In the genomic region with DNA sequence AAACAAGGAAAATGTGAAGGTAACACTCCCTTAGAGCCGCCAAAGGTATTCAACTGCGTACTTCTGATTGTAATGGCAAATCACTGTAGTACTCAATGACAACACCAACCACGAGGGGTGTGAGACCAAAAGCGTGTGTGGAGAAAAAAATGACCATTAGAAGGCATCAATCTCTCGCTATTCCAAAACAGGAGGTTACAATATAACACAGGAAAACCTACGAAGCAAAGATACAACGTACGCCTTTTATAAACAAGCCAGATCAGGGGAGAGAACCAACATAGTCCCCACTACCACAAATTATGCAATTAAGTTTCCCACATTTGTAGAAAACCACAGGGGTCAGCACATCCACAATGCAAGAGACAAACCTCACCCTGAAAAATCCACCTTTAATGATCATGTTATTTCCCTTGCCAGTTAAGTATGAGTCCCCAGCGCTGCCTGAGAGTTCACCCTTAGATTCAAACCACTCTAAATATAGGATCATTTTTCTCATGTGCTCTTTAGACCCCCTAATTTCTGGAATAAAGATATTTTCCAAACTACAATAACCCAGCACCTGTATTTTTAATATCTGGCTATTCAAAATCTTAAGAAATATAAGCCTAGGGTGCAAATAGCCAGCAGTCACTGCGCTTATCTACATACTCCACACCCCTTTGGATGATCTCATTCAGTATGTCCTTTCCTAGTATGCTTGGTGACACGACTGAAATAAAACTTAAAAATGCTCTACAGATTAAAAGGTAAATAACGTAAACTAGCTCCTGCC, we compare ENCODE assay signal across 9 cellular contexts. TPM values are rescaled to one million over a fixed set of nuclear protein-coding genes. Genes with fewer than 3 reads are reported as not detected.
DNase-seq lines count a peak whose midpoint lies in the region; ATAC-seq and TF ChIP-seq lines count a peak whose summit lies in the region.
"Had no signal": no experiment of that assay in that cellular context is flagged by ENCODE, and none has a peak within 500 bp of the region (broad histone marks: within the 10 kb centered on the region; RNA-seq: fewer than 3 reads in every experiment).

No MANE protein-coding gene starts in this region.

- ATAC-seq in HG03097 (IDR thresholded peaks at IDR 0.05; ENCODE audit: low FRiP score, unreplicated experiment) (no peak), HG03571 (IDR thresholded peaks at IDR 0.05; ENCODE audit: unreplicated experiment) (no peak)

- DNase-seq in ACHN (peak; percentile 90), HCEC 1CT (peak; percentile 58), RPMI7951 (ENCODE audit: low read depth) (peak; percentile 94), glomerular visceral epithelial cell (ENCODE audit: extremely low spot score) (peak; percentile 92), testis (no peak)
- DNase-seq in activated CD4-positive, alpha-beta T cell treated with anti-CD3 and anti-CD28 coated beads for 48 hours: no peak
- DNase-seq: aorta had no signal

- no peak overlapping the region for H3K4me3 ChIP-seq in testis

- no peak for TF ChIP-seq CTCF in testis (IDR thresholded peaks at IDR 0.05)

- no peaks in the 10 kb centered on the region for H3K27me3 ChIP-seq in testis

- intact Hi-C loops in testis (cut with DNase I; ENCODE audit: low total_unique reads): no loop called here

- no peaks in the 10 kb centered on the region for H3K9me3 ChIP-seq in testis

- in situ Hi-C loops in ACHN (cut with HindIII; ENCODE audit: low pct_ligation_motif_present, low pct_unique_long_range_greater_than_20kb, low sequenced_read_pairs): no loop called here

- 58 to 68% methylated on average over 12 of the region's 12 CpGs for WGBS in testis, 2 donors

- H3K36me3 ChIP-seq in testis (ENCODE audit: low read depth, missing control alignments): no peaks in the 10 kb centered on the region

- TF ChIP-seq POLR2A in testis (IDR thresholded peaks at IDR 0.05): no peak

- no peak overlapping the region for H3K27ac ChIP-seq in testis

- H3K4me1 ChIP-seq in testis: no peaks in the 10 kb centered on the region

RNA-seq across cellular contexts. Expression of gene TEX14, which starts 12.4 kb away (rescaled TPM):
- total RNA-seq in RPMI7951 (2014; rRNA removed; shearing (Covaris generic)): not detected in 2 replicates
- 10 to 100 TPM; 27.7 to 37.2 TPM for total RNA-seq in testis
- 96.5 TPM for polyA plus RNA-seq in testis (ENCODE audit: insufficient read depth, low read depth, low replicate concordance)

RNA-seq across cellular contexts. Expression of gene RAD51C, which starts 13.0 kb away (rescaled TPM):
- total RNA-seq in RPMI7951 (2014; rRNA removed; shearing (Covaris generic)): 51.7 and 53.3 TPM in 2 replicates
- total RNA-seq in testis: 10 to 100 TPM; 44.5 to 63.4 TPM
- polyA plus RNA-seq in testis (ENCODE audit: insufficient read depth, low read depth, low replicate concordance): 53.5 TPM

Comparison
In these comparisons a context has a peak if more than half of its experiments do, and no peak if none do; other contexts are left out.
1. DNase-seq: peak in ACHN (single experiment), HCEC 1CT (single experiment), RPMI7951 (single experiment) and glomerular visceral epithelial cell (single experiment); none in testis (single experiment) and activated CD4-positive, alpha-beta T cell treated with anti-CD3 and anti-CD28 coated beads for 48 hours (single experiment).
2. RNA of gene TEX14, which starts 12.4 kb away (total RNA-seq): 27.7 to 37.2 TPM in testis; not detected in RPMI7951; every median in the first group is over 10 times any median in the second.